ENCODE assay signal across 8 cellular contexts in genomic region chr2:130391872-130392670, GRCh38. TPM values are rescaled to one million over a fixed set of nuclear protein-coding genes. Genes with fewer than 3 reads are reported as not detected.
DNase-seq lines count a peak whose midpoint lies in the region; ATAC-seq and TF ChIP-seq lines count a peak whose summit lies in the region.

No MANE protein-coding gene starts in this region.

- H3K36me3 Mint-ChIP-seq in activated naive CD8-positive, alpha-beta T cell = peaks cover 5% of the 10 kb centered on the region

- no peaks in the 10 kb centered on the region for H4K20me1 ChIP-seq in hepatocyte (ENCODE audit: insufficient read depth, poor library complexity, severe bottlenecking)

- peaks cover 7% of the 10 kb centered on the region for H3K4me1 ChIP-seq in hepatocyte (ENCODE audit: insufficient read depth)

- H3K27me3 ChIP-seq in HL-60 (ENCODE audit: insufficient read depth, poor library complexity, severe bottlenecking) (no peaks in the 10 kb centered on the region), hepatocyte (no peaks in the 10 kb centered on the region)

- H3K36me3 ChIP-seq in hepatocyte (replicated peaks; ENCODE audit: insufficient read depth, low read depth) = no peaks in the 10 kb centered on the region

- peak overlapping the region; percentile 73 for H3K4me2 ChIP-seq in hepatocyte

- H2AFZ ChIP-seq in hepatocyte = peak overlapping the region; percentile 84

- H3K4me1 Mint-ChIP-seq in activated naive CD8-positive, alpha-beta T cell (ENCODE audit: low read depth) = peaks cover 13% of the 10 kb centered on the region

- H3K4me3 ChIP-seq in AG10803 (ENCODE audit: low read length) (peak overlapping the region; percentile 76), HL-60 (replicated peaks; ENCODE audit: insufficient read depth, low read length) (peak overlapping the region; percentile 65), hepatocyte (peak overlapping the region; percentile 63), skeletal muscle cell (ENCODE audit: low read depth, low read length) (peak overlapping the region; percentile 55)

- H3K27ac ChIP-seq in HL-60 (replicated peaks) (no peak overlapping the region), hepatocyte (peak overlapping the region; percentile 96)

- H3K27ac Mint-ChIP-seq in activated naive CD8-positive, alpha-beta T cell = no peak overlapping the region

- DNase-seq in AG10803 (ENCODE audit: low read depth) = peak; percentile 33
- DNase-seq in HL-60 (ENCODE audit: low read depth in 1 of 2, low spot score in 1 of 2) = no peak
- peak; percentile 62 for DNase-seq in hepatocyte (ENCODE audit: low spot score)
- no peak for DNase-seq in skeletal muscle cell (ENCODE audit: low read depth)
- no peak for DNase-seq in SK-N-DZ (ENCODE audit: low spot score)
- no peak for DNase-seq in AML-193 (lab: John Stamatoyannopoulos, UW)

- no peaks in the 10 kb centered on the region for H3K9me3 ChIP-seq in hepatocyte (ENCODE audit: low read depth)

- TF ChIP-seq CTCF in AG10803 (conservative IDR thresholded peaks at IDR 0.05; ENCODE audit: low read length) (peak; percentile 24), HL-60 (IDR thresholded peaks at IDR 0.05; ENCODE audit: insufficient read depth, low read length) (no peak), hepatocyte (IDR thresholded peaks at IDR 0.05; ENCODE audit: poor library complexity) (no peak)

- whole genome bisulfite sequencing in hepatocyte (ENCODE audit: low lambda C conversion rate, missing lambda C conversion rate) = 27% methylated on average over 17 of the region's 17 CpGs

- peaks cover 11% of the 10 kb centered on the region for H3K27me3 Mint-ChIP-seq in activated naive CD8-positive, alpha-beta T cell

- ATAC-seq in HG02884 (IDR thresholded peaks at IDR 0.05; ENCODE audit: unreplicated experiment) = no peak

- no peaks in the 10 kb centered on the region for H3K79me2 ChIP-seq in hepatocyte

- H3K9me2 ChIP-seq in hepatocyte (replicated peaks; ENCODE audit: insufficient read depth) = no peaks in the 10 kb centered on the region

- peak overlapping the region; percentile 95 for H3K4me3 Mint-ChIP-seq in activated naive CD8-positive, alpha-beta T cell

- no peaks in the 10 kb centered on the region for H3K9me3 Mint-ChIP-seq in activated naive CD8-positive, alpha-beta T cell (ENCODE audit: low read depth)

RNA-seq across cellular contexts. Expression of gene PTPN18, which starts 36.2 kb away (rescaled TPM):
- total RNA-seq in hepatocyte = 34.8 and 35.7 TPM in 2 replicates
- 34.7 and 41.6 TPM in 2 replicates for polyA plus RNA-seq in hepatocyte
- 11.8 and 12.5 TPM in 2 replicates for polyA plus RNA-seq in SK-N-DZ (2014; cell fraction: cytosol; rRNA removed)
- 15.3 and 46.9 TPM in 2 replicates for polyA plus RNA-seq in SK-N-DZ (2014; cell fraction: nucleus; rRNA removed)

RNA-seq across cellular contexts. Expression of gene IMP4, which starts 49.4 kb away (rescaled TPM):
- 49.1 and 52.4 TPM in 2 replicates for total RNA-seq in hepatocyte
- 56.4 and 80.9 TPM in 2 replicates for polyA plus RNA-seq in hepatocyte
- polyA plus RNA-seq in SK-N-DZ (2014; cell fraction: cytosol; rRNA removed) = 94.4 and 107 TPM in 2 replicates
- 191 and 217 TPM in 2 replicates for polyA plus RNA-seq in SK-N-DZ (2014; cell fraction: nucleus; rRNA removed)

Comparison
In these comparisons a context has a peak if more than half of its experiments do, and no peak if none do; other contexts are left out.
1. DNase-seq: peak in AG10803 (single experiment) and hepatocyte (single experiment); none in HL-60 (0 of 2), skeletal muscle cell (single experiment), SK-N-DZ (single experiment) and AML-193 (0 of 2).
2. Peak in every context shown above with its lines, with median percentiles within 50 percentile points of each other: H3K4me3 ChIP-seq.